Comparison of ENCODE assay signal across 10 cellular contexts in the genomic region with DNA sequence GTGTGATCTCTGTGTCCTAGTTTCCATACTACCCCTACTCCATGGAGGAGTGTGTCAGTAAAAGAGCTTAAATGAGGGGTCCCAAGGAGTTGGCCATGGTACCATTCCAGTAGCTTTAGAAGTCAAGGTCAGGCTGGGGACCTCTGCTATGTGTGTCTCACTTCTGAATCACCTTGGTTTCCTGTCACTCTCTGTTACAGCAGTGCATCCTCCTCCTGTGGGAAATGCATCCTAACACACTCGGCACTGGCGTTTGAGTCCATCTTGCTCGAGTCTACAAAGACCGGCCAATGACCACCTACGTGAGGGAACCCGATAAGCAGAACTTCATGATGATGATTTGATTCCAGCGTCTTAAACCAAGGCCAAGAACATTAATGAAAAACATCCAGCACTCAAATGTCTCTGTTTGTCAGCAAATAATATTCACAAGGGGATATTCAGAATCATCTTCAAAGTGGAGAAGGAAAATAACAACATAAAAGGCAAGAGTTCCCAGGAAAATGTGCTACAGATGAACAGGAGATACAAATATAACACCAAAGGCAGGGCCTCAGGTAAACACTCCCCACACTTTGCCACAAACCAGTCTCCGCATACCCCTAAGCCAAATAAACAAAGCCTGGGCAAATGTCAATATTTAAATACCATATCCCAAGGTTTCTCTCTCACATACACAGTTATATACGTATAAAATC. TPM values are rescaled to one million over a fixed set of nuclear protein-coding genes. Genes with fewer than 3 reads are reported as not detected.
A peak's percentile ranks its signal among the peaks of the same experiment; 100 is the strongest.
DNase-seq lines count a peak whose midpoint lies in the region; ATAC-seq and TF ChIP-seq lines count a peak whose summit lies in the region.
"Had no signal": no experiment of that assay in that cellular context is flagged by ENCODE, and none has a peak within 500 bp of the region (broad histone marks: within the 10 kb centered on the region; RNA-seq: fewer than 3 reads in every experiment).

No MANE protein-coding gene starts in this region.

- no peak overlapping the region for H2AFZ ChIP-seq in HCT116 (ENCODE audit: low read depth, low read length, poor library complexity, severe bottlenecking)

- no peak overlapping the region for H3K4me3 Mint-ChIP-seq in type B pancreatic cell
- H3K4me3 Mint-ChIP-seq in activated CD8-positive, alpha-beta T cell treated with anti-CD3 and anti-CD28 coated beads for 36 hours, result no peak overlapping the region

- 68% methylated on average over 9 of the region's 9 CpGs for WGBS in right lobe of liver (ENCODE audit: insufficient coverage, low coverage, low lambda C conversion rate, missing lambda C conversion rate)
- WGBS in testis, 2 donors, result 52 to 65% methylated on average over 9 of the region's 9 CpGs

- RAD21 ChIA-PET in HCT116 (lab: Charles Lee; ENCODE audit: low non-redundant PET in 1 of 2, low total read pairs in 2 of 2, uncharacterized antibody in 2 of 2, unreplicated experiment in 2 of 2), result no interaction called here

- no peak for TF ChIP-seq POLR2A in HCT116 (IDR thresholded peaks at IDR 0.05; ENCODE audit: borderline replicate concordance, extremely low read depth, insufficient read depth, insufficient read length)
- no peak for TF ChIP-seq POLR2A in right lobe of liver (IDR thresholded peaks at IDR 0.05)
- TF ChIP-seq POLR2A in testis (IDR thresholded peaks at IDR 0.05), result no peak

- peaks cover 11% of the 10 kb centered on the region for H3K36me3 Mint-ChIP-seq in type B pancreatic cell
- no peaks in the 10 kb centered on the region for H3K36me3 Mint-ChIP-seq in activated CD8-positive, alpha-beta T cell treated with anti-CD3 and anti-CD28 coated beads for 36 hours (ENCODE audit: low read depth)

- BruUV-seq in HCT116 (replicated peaks; lab: Mats Ljungman, UMichigan), result no TSS peak

- peak overlapping the region; percentile 51; the same call in 1 of the 2 replicates for H3K4me2 ChIP-seq in HCT116 (ENCODE audit: low read length)

- ATAC-seq in HCT116 (no peak), right lobe of liver (peak in 1 of 4 donors; percentile 17)
- ATAC-seq in activated CD8-positive, alpha-beta T cell treated with anti-CD3 and anti-CD28 coated beads for 36 hours, result no peak

- POLR2A ChIA-PET in HCT116 (lab: Charles Lee), result no interaction called here
- POLR2A ChIA-PET in activated CD8-positive, alpha-beta T cell treated with anti-CD3 and anti-CD28 coated beads for 36 hours (lab: Charles Lee), result interaction anchor here (0.9 kb wide), 1 partner anchor 9 kb away, joined by 4 read pairs; no protein-coding TSS in a partner anchor

- H3K4me1 Mint-ChIP-seq in type B pancreatic cell (ENCODE audit: unreplicated experiment), result peaks cover 56% of the 10 kb centered on the region
- peaks cover 2% of the 10 kb centered on the region for H3K4me1 Mint-ChIP-seq in activated CD8-positive, alpha-beta T cell treated with anti-CD3 and anti-CD28 coated beads for 36 hours (ENCODE audit: low read depth)

- H3K9me3 Mint-ChIP-seq in type B pancreatic cell, result no peaks in the 10 kb centered on the region
- H3K9me3 Mint-ChIP-seq in activated CD8-positive, alpha-beta T cell treated with anti-CD3 and anti-CD28 coated beads for 36 hours, result no peaks in the 10 kb centered on the region

- H3K27ac Mint-ChIP-seq in type B pancreatic cell, result no peak overlapping the region
- H3K27ac Mint-ChIP-seq in activated CD8-positive, alpha-beta T cell treated with anti-CD3 and anti-CD28 coated beads for 36 hours, result no peak overlapping the region

- no peak for TF ChIP-seq RAD21 in HCT116 (IDR thresholded peaks at IDR 0.05; ENCODE audit: low read depth)

- H3K4me3 ChIP-seq in HCT116 (replicated peaks in 1 of 2; ENCODE audit: low read depth in 1 of 2, low read length in 2 of 2), result no peak overlapping the region
- peak overlapping the region; percentile 15 for H3K4me3 ChIP-seq in adipocyte (ENCODE audit: low read length)
- no peak overlapping the region for H3K4me3 ChIP-seq in right lobe of liver
- H3K4me3 ChIP-seq in testis, result no peak overlapping the region

- no peaks in the 10 kb centered on the region for H3K27me3 Mint-ChIP-seq in type B pancreatic cell
- no peaks in the 10 kb centered on the region for H3K27me3 Mint-ChIP-seq in activated CD8-positive, alpha-beta T cell treated with anti-CD3 and anti-CD28 coated beads for 36 hours

- H3K9me2 ChIP-seq in HCT116 (ENCODE audit: insufficient read depth), result no peaks in the 10 kb centered on the region

- H3K27ac ChIP-seq in HCT116 (ENCODE audit: low read depth, low read length) (no peak overlapping the region), right lobe of liver (peak overlapping the region; percentile 47 to 81 (median 69)), testis (peak overlapping the region; percentile 73 to 77)

- DNase-seq in HCT116 (ENCODE audit: low read depth, low spot score), result no peak
- no peak for DNase-seq in adipocyte (ENCODE audit: low read depth)
- DNase-seq in right lobe of liver, result no peak
- DNase-seq in testis, result no peak
- no peak for DNase-seq in type B pancreatic cell (ENCODE audit: extremely low spot score, unreplicated experiment)
- DNase-seq in activated CD8-positive, alpha-beta T cell treated with anti-CD3 and anti-CD28 coated beads for 36 hours, result no peak
- DNase-seq in NCI-H1930 (lab: John Stamatoyannopoulos, UW), result no peak
- DNase-seq: cerebellar nuclear complex, NCI-H2029 treated with DMSO at 0.1 percent for 48 hours, RPMI8226 had no signal

- no peak overlapping the region for H3K9ac ChIP-seq in HCT116 (ENCODE audit: low read length)
- peak overlapping the region; percentile 44 for H3K9ac ChIP-seq in adipocyte (ENCODE audit: low read length)

- H3K9me3 ChIP-seq in HCT116 (ENCODE audit: control insufficient read depth in 1 of 2, insufficient read depth in 1 of 2, low read depth in 1 of 2, low read length in 2 of 2) (no peaks in the 10 kb centered on the region), adipocyte (ENCODE audit: control insufficient read depth, low read length) (no peaks in the 10 kb centered on the region), right lobe of liver (no peaks in the 10 kb centered on the region), testis (no peaks in the 10 kb centered on the region)

- H3K79me2 ChIP-seq in HCT116 (ENCODE audit: insufficient read depth, low read length), result peaks cover 53% of the 10 kb centered on the region

- TF ChIP-seq CTCF in HCT116 (IDR thresholded peaks at IDR 0.05 in 2 of 3, conservative IDR thresholded peaks at IDR 0.05 in 1 of 3; ENCODE audit: borderline replicate concordance in 1 of 3, insufficient read depth in 1 of 3, low read depth in 2 of 3, low read length in 2 of 3) (no peak), right lobe of liver (IDR thresholded peaks at IDR 0.05) (no peak), testis (IDR thresholded peaks at IDR 0.05) (no peak), type B pancreatic cell (conservative IDR thresholded peaks at IDR 0.05) (no peak)
- TF ChIP-seq CTCF in activated CD8-positive, alpha-beta T cell treated with anti-CD3 and anti-CD28 coated beads for 36 hours (IDR thresholded peaks at IDR 0.05), result no peak

- H3K4me1 ChIP-seq in HCT116 (ENCODE audit: control insufficient read depth in 1 of 2, insufficient read depth in 2 of 2, low read length in 2 of 2) (peaks cover 7 to 32% of the 10 kb centered on the region in 2 experiments), adipocyte (ENCODE audit: control insufficient read depth, insufficient read depth, low read length) (peaks cover 93% of the 10 kb centered on the region), right lobe of liver (peaks cover 0 to 62% (median 31%) of the 10 kb centered on the region in 4 donors), testis (peaks cover 33% of the 10 kb centered on the region)

- intact Hi-C loops in HCT116 (cut with micrococcal nuclease) (no loop called here), right lobe of liver (cut with DNase I) (no loop called here), testis (cut with DNase I; ENCODE audit: low total_unique reads) (no loop called here)
- intact Hi-C loops in activated CD8-positive, alpha-beta T cell treated with anti-CD3 and anti-CD28 coated beads for 36 hours (cut with micrococcal nuclease), result no loop called here

- CTCF ChIA-PET in HCT116 (lab: Charles Lee), result interaction anchor here (0.5 kb wide), 1 partner anchor 107 kb away, joined by 4 read pairs; no protein-coding TSS in a partner anchor
- CTCF ChIA-PET in activated CD8-positive, alpha-beta T cell treated with anti-CD3 and anti-CD28 coated beads for 36 hours (lab: Charles Lee), result interaction anchor here (1.2 kb wide), 1 partner anchor 31 kb away, joined by 3 read pairs; no protein-coding TSS in a partner anchor

- H3K27me3 ChIP-seq in HCT116 (ENCODE audit: insufficient read depth, low read length) (no peaks in the 10 kb centered on the region), adipocyte (replicated peaks; ENCODE audit: control insufficient read depth, insufficient read depth, low read length) (no peaks in the 10 kb centered on the region), right lobe of liver (no peaks in the 10 kb centered on the region), testis (no peaks in the 10 kb centered on the region)

- H3K36me3 ChIP-seq in HCT116 (ENCODE audit: control insufficient read depth in 1 of 2, insufficient read depth in 2 of 2, low read length in 2 of 2) (no peaks in the 10 kb centered on the region), adipocyte (ENCODE audit: control insufficient read depth, insufficient read depth, low read length, severe bottlenecking) (peaks cover 8% of the 10 kb centered on the region), right lobe of liver (no peaks in the 10 kb centered on the region), testis (ENCODE audit: low read depth, missing control alignments) (no peaks in the 10 kb centered on the region)

- H4K20me1 ChIP-seq in HCT116 (ENCODE audit: insufficient read depth), result no peaks in the 10 kb centered on the region

TF ChIP-seq in HCT116, 20 proteins besides CTCF, POLR2A, EP300 and RAD21 (continues in another document):
- TF ChIP-seq, protein P1, sequence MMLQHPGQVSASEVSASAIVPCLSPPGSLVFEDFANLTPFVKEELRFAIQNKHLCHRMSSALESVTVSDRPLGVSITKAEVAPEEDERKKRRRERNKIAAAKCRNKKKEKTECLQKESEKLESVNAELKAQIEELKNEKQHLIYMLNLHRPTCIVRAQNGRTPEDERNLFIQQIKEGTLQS (IDR thresholded peaks at IDR 0.05), result no peak

RNA-seq across cellular contexts. Expression of gene TRAM2, which starts 32.4 kb away (rescaled TPM):
- total RNA-seq in HCT116 (2021; ENCODE audit: unreplicated experiment) (21.3 TPM), right lobe of liver (10 to 100 TPM; 16.1 to 24.8 (median 17.8) TPM), testis (10 to 100 TPM; 21.1 to 26.1 TPM), type B pancreatic cell (ENCODE audit: low replicate concordance) (17.3 and 23.0 TPM in 2 replicates)
- 9.5 and 10.8 TPM in 2 replicates for polyA plus RNA-seq in HCT116 (2012)
- polyA plus RNA-seq in testis (ENCODE audit: insufficient read depth, low read depth, low replicate concordance), result 34.7 TPM
- 1 to 10 TPM in 1 of 2 experiments, under 1 TPM in 1; 0.94 to 1.0 TPM for total RNA-seq in activated CD8-positive, alpha-beta T cell treated with anti-CD3 and anti-CD28 coated beads for 36 hours
